In the genomic region with DNA sequence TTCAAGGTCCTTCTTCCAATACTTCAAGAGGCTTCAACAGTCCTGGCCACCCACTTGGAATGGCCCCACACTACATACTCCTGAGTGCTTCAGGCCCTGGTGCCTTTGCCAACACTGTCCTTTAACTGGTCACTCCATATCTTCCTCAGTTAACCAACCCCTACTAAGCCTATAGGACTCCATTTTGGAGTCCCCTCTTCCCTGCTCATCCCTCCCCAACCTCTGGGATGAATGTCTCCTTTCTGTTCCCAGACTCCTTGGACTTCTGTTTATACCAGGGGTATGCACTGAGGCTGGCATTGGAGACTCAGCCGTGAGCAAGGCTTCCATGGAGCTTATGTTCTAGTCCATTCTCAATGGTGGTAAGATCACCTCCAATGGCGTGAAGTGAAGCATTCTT, we compare ENCODE assay signal across 1 cellular context.
TF ChIP-seq lines count a peak whose summit lies in the region.

No MANE protein-coding gene starts in this region.

TF ChIP-seq in IMR-90, 13 proteins besides CTCF, POLR2A, EP300 and RAD21:
- TF ChIP-seq RCOR1 (IDR thresholded peaks at IDR 0.05; ENCODE audit: insufficient replicate concordance, low read length) (no peak), FOS (IDR thresholded peaks at IDR 0.05; ENCODE audit: low read depth, low read length) (no peak), CEBPB (IDR thresholded peaks at IDR 0.05; ENCODE audit: low read depth, low read length) (no peak), MAZ (IDR thresholded peaks at IDR 0.05; ENCODE audit: borderline replicate concordance, low read depth, low read length) (no peak), SMC3 (IDR thresholded peaks at IDR 0.05; ENCODE audit: low read depth, low read length) (no peak), RFX5 (IDR thresholded peaks at IDR 0.05; ENCODE audit: low read depth, low read length) (no peak), NFE2L2 (IDR thresholded peaks at IDR 0.05; ENCODE audit: low read depth, low read length) (no peak), MXI1 (IDR thresholded peaks at IDR 0.05; ENCODE audit: borderline replicate concordance, low read depth, low read length) (no peak), USF2 (IDR thresholded peaks at IDR 0.05; ENCODE audit: low read depth, low read length) (no peak), MAFK (IDR thresholded peaks at IDR 0.05; ENCODE audit: low read depth, low read length) (no peak), BHLHE40 (IDR thresholded peaks at IDR 0.05; ENCODE audit: low read depth, low read length) (no peak), CHD1 (IDR thresholded peaks at IDR 0.05; ENCODE audit: low read depth, low read length) (no peak)
- TF ChIP-seq, protein P1, sequence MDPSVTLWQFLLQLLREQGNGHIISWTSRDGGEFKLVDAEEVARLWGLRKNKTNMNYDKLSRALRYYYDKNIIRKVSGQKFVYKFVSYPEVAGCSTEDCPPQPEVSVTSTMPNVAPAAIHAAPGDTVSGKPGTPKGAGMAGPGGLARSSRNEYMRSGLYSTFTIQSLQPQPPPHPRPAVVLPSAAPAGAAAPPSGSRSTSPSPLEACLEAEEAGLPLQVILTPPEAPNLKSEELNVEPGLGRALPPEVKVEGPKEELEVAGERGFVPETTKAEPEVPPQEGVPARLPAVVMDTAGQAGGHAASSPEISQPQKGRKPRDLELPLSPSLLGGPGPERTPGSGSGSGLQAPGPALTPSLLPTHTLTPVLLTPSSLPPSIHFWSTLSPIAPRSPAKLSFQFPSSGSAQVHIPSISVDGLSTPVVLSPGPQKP (IDR thresholded peaks at IDR 0.05; ENCODE audit: borderline replicate concordance, low read depth, low read length) = no peak
